Comparison of ENCODE assay signal across 10 cellular contexts in the genomic region with DNA sequence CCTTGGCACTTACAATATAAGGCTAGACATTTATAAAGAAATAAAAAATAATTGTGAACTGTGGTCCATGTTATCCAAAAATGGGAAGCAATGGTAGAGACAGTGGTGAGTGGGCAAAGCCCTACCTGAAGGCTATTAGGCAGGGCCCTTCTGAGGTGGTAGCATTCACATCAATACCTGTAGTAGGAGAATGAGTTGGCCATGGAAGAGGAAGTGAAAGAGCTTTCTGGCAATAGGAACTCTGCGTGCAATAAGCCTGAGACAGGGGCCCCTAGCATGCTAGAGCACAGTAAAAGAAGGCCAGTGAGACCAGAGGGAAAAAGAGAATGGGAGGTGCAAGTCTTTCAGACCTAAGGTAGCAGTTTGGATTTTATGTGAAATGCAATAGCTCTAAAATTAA.
A peak's percentile ranks its signal among the peaks of the same experiment; 100 is the strongest.
DNase-seq lines count a peak whose midpoint lies in the region; ATAC-seq and TF ChIP-seq lines count a peak whose summit lies in the region.
"Had no signal": no experiment of that assay in that cellular context is flagged by ENCODE, and none has a peak within 500 bp of the region (broad histone marks: within the 10 kb centered on the region; RNA-seq: fewer than 3 reads in every experiment).

No MANE protein-coding gene starts in this region.

- intact Hi-C loops in activated CD4-positive, alpha-beta T cell treated with anti-CD3 and anti-CD28 coated beads for 36 hours (cut with DNase I, micrococcal nuclease) = no loop called here
- intact Hi-C loops in posterior cingulate gyrus (cut with DNase I) = no loop called here

- DNase-seq in GM13977 (ENCODE audit: low spot score) (peak; percentile 10), Karpas-422 (peak; percentile 64), H9 (no peak), posterior cingulate gyrus (no peak)
- no peak for DNase-seq in activated CD4-positive, alpha-beta T cell treated with anti-CD3 and anti-CD28 coated beads for 36 hours
- DNase-seq in activated naive CD8-positive, alpha-beta T cell treated with anti-CD3 and anti-CD28 coated beads, Interleukin-2, amount 50 U/mL, for 24 hours = no peak
- DNase-seq: activated CD4-positive, CD25-positive, alpha-beta regulatory T cell; erythroblast had no signal

- H3K4me2 ChIP-seq in Karpas-422 (ENCODE audit: low read depth, low read length, poor library complexity, severe bottlenecking) (no peak overlapping the region), H9 (ENCODE audit: insufficient read depth, insufficient read length, low read length) (no peak overlapping the region)

- H3K23me2 ChIP-seq in H9 (ENCODE audit: insufficient read length, low read depth, low read length, poor library complexity, severe bottlenecking) = no peaks in the 10 kb centered on the region

- no peaks in the 10 kb centered on the region for H3K9me3 ChIP-seq in Karpas-422 (ENCODE audit: low read length)
- peaks cover 7% of the 10 kb centered on the region for H3K9me3 ChIP-seq in H9 (ENCODE audit: control insufficient read depth, low read depth, low read length)

- H3K4me1 Mint-ChIP-seq in H9 = no peaks in the 10 kb centered on the region
- H3K4me1 Mint-ChIP-seq in activated CD4-positive, alpha-beta T cell treated with anti-CD3 and anti-CD28 coated beads for 36 hours = no peaks in the 10 kb centered on the region
- H3K4me1 Mint-ChIP-seq in activated naive CD8-positive, alpha-beta T cell treated with anti-CD3 and anti-CD28 coated beads, Interleukin-2, amount 50 U/mL, for 24 hours = no peaks in the 10 kb centered on the region

- no peak overlapping the region for H3K56ac ChIP-seq in H9 (ENCODE audit: insufficient read length, low read depth, low read length)

- H3K79me2 ChIP-seq in Karpas-422 (ENCODE audit: low read length) = no peaks in the 10 kb centered on the region
- no peaks in the 10 kb centered on the region for H3K79me2 ChIP-seq in H9 (ENCODE audit: insufficient read depth, low read length)

- in situ Hi-C loops in GM13977 (cut with MboI; ENCODE audit: low pct_unique_long_range_greater_than_20kb, low sequenced_read_pairs, unreplicated experiment) = no loop called here

- no peaks in the 10 kb centered on the region for H3K9me2 ChIP-seq in Karpas-422 (replicated peaks; ENCODE audit: insufficient read depth, low read length)

- H4K5ac ChIP-seq in H9 (ENCODE audit: insufficient read length, low read depth, low read length) = no peak overlapping the region

- no peak overlapping the region for H2BK12ac ChIP-seq in H9 (ENCODE audit: insufficient read length, low read depth, low read length)

- no peak overlapping the region for H2BK5ac ChIP-seq in H9 (ENCODE audit: insufficient read length, low read length)

- no peak overlapping the region for H2AK5ac ChIP-seq in H9 (ENCODE audit: insufficient read length, low read length)

- no peaks in the 10 kb centered on the region for H3K27me3 ChIP-seq in Karpas-422 (ENCODE audit: low read length)
- H3K27me3 ChIP-seq in H9 (ENCODE audit: insufficient read depth, low read length) = no peaks in the 10 kb centered on the region

- no CpG with 5 or more reads among the region's 1 CpG for WGBS in H9 (ENCODE audit: extremely low coverage, insufficient read length, low lambda C conversion rate)

- no peak overlapping the region for H3K23ac ChIP-seq in H9 (ENCODE audit: insufficient read length, low read depth, low read length)

- TF ChIP-seq CTCF in GM13977 (IDR thresholded peaks at IDR 0.05; ENCODE audit: extremely low read depth, insufficient read depth, missing control alignments) (no peak), H9 (conservative IDR thresholded peaks at IDR 0.05) (no peak)

- H3K27me3 Mint-ChIP-seq in H9 (ENCODE audit: low read depth) = no peaks in the 10 kb centered on the region; the same call in 1 of the 2 replicates
- no peaks in the 10 kb centered on the region for H3K27me3 Mint-ChIP-seq in activated CD4-positive, alpha-beta T cell treated with anti-CD3 and anti-CD28 coated beads for 36 hours
- H3K27me3 Mint-ChIP-seq in activated naive CD8-positive, alpha-beta T cell treated with anti-CD3 and anti-CD28 coated beads, Interleukin-2, amount 50 U/mL, for 24 hours = no peaks in the 10 kb centered on the region

- H3K4ac ChIP-seq in H9 (ENCODE audit: low read depth, low read length) = no peak overlapping the region

- no peak overlapping the region for H3K18ac ChIP-seq in H9 (ENCODE audit: insufficient read length, low read depth, low read length)

- H3K36me3 Mint-ChIP-seq in H9 (ENCODE audit: insufficient read depth in 1 of 3, low read depth in 3 of 3) = no peaks in the 10 kb centered on the region
- H3K36me3 Mint-ChIP-seq in activated CD4-positive, alpha-beta T cell treated with anti-CD3 and anti-CD28 coated beads for 36 hours (ENCODE audit: low read depth) = no peaks in the 10 kb centered on the region
- H3K36me3 Mint-ChIP-seq in activated naive CD8-positive, alpha-beta T cell treated with anti-CD3 and anti-CD28 coated beads, Interleukin-2, amount 50 U/mL, for 24 hours (ENCODE audit: low read depth) = no peaks in the 10 kb centered on the region

- H4K20me1 ChIP-seq in Karpas-422 (ENCODE audit: insufficient read depth, low read depth, low read length) = no peaks in the 10 kb centered on the region
- H4K20me1 ChIP-seq in H9 (ENCODE audit: control insufficient read depth, insufficient read depth, insufficient read length) = no peaks in the 10 kb centered on the region

- H3K4me3 Mint-ChIP-seq in H9 = no peak overlapping the region
- H3K4me3 Mint-ChIP-seq in activated CD4-positive, alpha-beta T cell treated with anti-CD3 and anti-CD28 coated beads for 36 hours = no peak overlapping the region
- no peak overlapping the region for H3K4me3 Mint-ChIP-seq in activated naive CD8-positive, alpha-beta T cell treated with anti-CD3 and anti-CD28 coated beads, Interleukin-2, amount 50 U/mL, for 24 hours

- H3K27ac Mint-ChIP-seq in H9 = no peak overlapping the region
- no peak overlapping the region for H3K27ac Mint-ChIP-seq in activated CD4-positive, alpha-beta T cell treated with anti-CD3 and anti-CD28 coated beads for 36 hours
- H3K27ac Mint-ChIP-seq in activated naive CD8-positive, alpha-beta T cell treated with anti-CD3 and anti-CD28 coated beads, Interleukin-2, amount 50 U/mL, for 24 hours = no peak overlapping the region

- CTCF ChIA-PET in activated CD4-positive, alpha-beta T cell treated with anti-CD3 and anti-CD28 coated beads for 36 hours (lab: Charles Lee) = no interaction called here

- H3K9ac ChIP-seq in Karpas-422 (ENCODE audit: low read length) (no peak overlapping the region), H9 (ENCODE audit: extremely low read depth, insufficient read length, low read length) (no peak overlapping the region)

- no peaks in the 10 kb centered on the region for H3K9me3 Mint-ChIP-seq in H9
- H3K9me3 Mint-ChIP-seq in activated CD4-positive, alpha-beta T cell treated with anti-CD3 and anti-CD28 coated beads for 36 hours (ENCODE audit: low read depth) = no peaks in the 10 kb centered on the region
- H3K9me3 Mint-ChIP-seq in activated naive CD8-positive, alpha-beta T cell treated with anti-CD3 and anti-CD28 coated beads, Interleukin-2, amount 50 U/mL, for 24 hours = no peaks in the 10 kb centered on the region

- H3K4me3 ChIP-seq in Karpas-422 (ENCODE audit: low read length) = no peak overlapping the region

- no peak overlapping the region for H3K14ac ChIP-seq in H9 (ENCODE audit: insufficient read depth, low read length)

- H2BK15ac ChIP-seq in H9 (ENCODE audit: low read depth, low read length) = no peak overlapping the region

- H2BK120ac ChIP-seq in H9 (ENCODE audit: low read depth, low read length, poor library complexity, severe bottlenecking) = no peak overlapping the region

- H2AFZ ChIP-seq in Karpas-422 (ENCODE audit: low read length) (no peak overlapping the region), H9 (ENCODE audit: low read length) (no peak overlapping the region)

- H3K27ac ChIP-seq in Karpas-422 (ENCODE audit: low read length) (no peak overlapping the region), H9 (ENCODE audit: insufficient read length, low read depth, low read length) (no peak overlapping the region)

- H3K36me3 ChIP-seq in Karpas-422 (ENCODE audit: insufficient read depth, low read length) = no peaks in the 10 kb centered on the region

- H3T11ph ChIP-seq in H9 (ENCODE audit: low read length) = no peak overlapping the region

- H2BK20ac ChIP-seq in H9 (ENCODE audit: low read depth, low read length, poor library complexity, severe bottlenecking) = no peak overlapping the region

- no peak overlapping the region for H4K8ac ChIP-seq in H9 (replicated peaks; ENCODE audit: insufficient read length, low read depth, low read length)

- H3K79me1 ChIP-seq in H9 (ENCODE audit: insufficient read depth, low read depth, low read length, poor library complexity, severe bottlenecking) = no peaks in the 10 kb centered on the region

- H3K4me1 ChIP-seq in Karpas-422 (ENCODE audit: low read length) (peaks cover 8% of the 10 kb centered on the region), H9 (ENCODE audit: insufficient read depth, low read length) (no peaks in the 10 kb centered on the region)

- ATAC-seq in GM19463 (IDR thresholded peaks at IDR 0.05; ENCODE audit: unreplicated experiment) (peak; percentile 99), HG02885 (IDR thresholded peaks at IDR 0.05; ENCODE audit: poor library complexity, unreplicated experiment) (peak; percentile 97)
- ATAC-seq in activated CD4-positive, alpha-beta T cell treated with anti-CD3 and anti-CD28 coated beads for 36 hours = no peak
- ATAC-seq in activated naive CD8-positive, alpha-beta T cell treated with anti-CD3 and anti-CD28 coated beads, Interleukin-2, amount 50 U/mL, for 24 hours = no peak

- POLR2A ChIA-PET in activated CD4-positive, alpha-beta T cell treated with anti-CD3 and anti-CD28 coated beads for 36 hours (lab: Charles Lee) = interaction anchor here (0.6 kb wide), 1 partner anchor 1993 kb away, joined by 3 read pairs; no protein-coding TSS in a partner anchor

- no peak overlapping the region for H4K91ac ChIP-seq in H9 (ENCODE audit: insufficient read length, low read depth, low read length)

Comparison
In these comparisons a context has a peak if more than half of its experiments do, and no peak if none do; other contexts are left out.
1. DNase-seq: peak in GM13977 (single experiment) and Karpas-422 (single experiment); none in H9 (single experiment), activated CD4-positive, alpha-beta T cell treated with anti-CD3 and anti-CD28 coated beads for 36 hours (single experiment), activated naive CD8-positive, alpha-beta T cell treated with anti-CD3 and anti-CD28 coated beads, Interleukin-2, amount 50 U/mL, for 24 hours (single experiment) and posterior cingulate gyrus (0 of 10).
2. ATAC-seq: peak in GM19463 (single experiment) and HG02885 (single experiment); none in activated CD4-positive, alpha-beta T cell treated with anti-CD3 and anti-CD28 coated beads for 36 hours (single experiment) and activated naive CD8-positive, alpha-beta T cell treated with anti-CD3 and anti-CD28 coated beads, Interleukin-2, amount 50 U/mL, for 24 hours (single experiment).